33 cellular contexts compared by ENCODE assay signal in genomic region chr5:54463696-54464095, GRCh38. TPM values are rescaled to one million over a fixed set of nuclear protein-coding genes. Genes with fewer than 3 reads are reported as not detected.
"Had no signal": no experiment of that assay in that cellular context is flagged by ENCODE, and none has a peak within 500 bp of the region (broad histone marks: within the 10 kb centered on the region; RNA-seq: fewer than 3 reads in every experiment).

No MANE protein-coding gene starts in this region.

- H3K4me3 ChIP-seq: ascending aorta, cardiac muscle cell, K562, Peyer's patch had no signal

- H3K4me1 ChIP-seq: ascending aorta, Peyer's patch had no signal

- H3K27me3 ChIP-seq: ascending aorta, cardiac muscle cell, Peyer's patch had no signal

- H3K4me1 Mint-ChIP-seq: activated B cell treated with CpG ODN at 0.5 μM for 24 hours; activated CD8-positive, alpha-beta memory T cell treated with anti-CD3 and anti-CD28 coated beads, Interleukin-2, amount 10 ng/mL, durations not matched to agents 7 days and 5 days; activated naive CD4-positive, alpha-beta T cell treated with anti-CD3 and anti-CD28 coated beads, Interleukin-2, amount 50 U/mL, for 24 hours; activated naive CD8-positive, alpha-beta T cell treated with anti-CD3 and anti-CD28 coated beads, Interleukin-2, amount 10 ng/mL, durations not matched to agents 7 days and 5 days had no signal

- DNase-seq: activated B cell treated with CpG ODN at 0.5 μM for 24 hours; activated CD4-positive, alpha-beta memory T cell treated with anti-CD3 and anti-CD28 coated beads for 36 hours; activated CD4-positive, alpha-beta T cell treated with anti-CD3 and anti-CD28 coated beads for 4 hours; activated CD4-positive, alpha-beta T cell treated with anti-CD3 and anti-CD28 coated beads, Interleukin-2, amount 50 U/mL, for 1 hour; activated CD4-positive, CD25-positive, alpha-beta regulatory T cell treated with anti-CD3 and anti-CD28 coated beads, Interleukin-2, amount 50 U/mL, for 72 hours; activated CD8-positive, alpha-beta memory T cell treated with anti-CD3 and anti-CD28 coated beads for 24 hours; activated CD8-positive, alpha-beta memory T cell treated with anti-CD3 and anti-CD28 coated beads, Interleukin-2, amount 10 ng/mL, durations not matched to agents 7 days and 5 days; activated CD8-positive, alpha-beta memory T cell treated with anti-CD3 and anti-CD28 coated beads, Interleukin-2, amount 50 U/mL, for 48 hours; activated effector memory CD4-positive, alpha-beta T cell treated with Interleukin-2 at 50 U/mL for 16 hours; activated naive CD8-positive, alpha-beta T cell treated with anti-CD3 and anti-CD28 coated beads, Interleukin-2, amount 10 ng/mL, durations not matched to agents 7 days and 5 days; activated T-cell treated with anti-CD3 and anti-CD28 coated beads, Interleukin-2, amount 50 U/mL, for 48 hours; amygdala; NCI-H1105; NCI-H1417 treated with DMSO at 0.1 percent for 48 hours; NCI-H1930; NCI-H2081 treated with DMSO at 0.1 percent for 48 hours; NCI-H345; NCI-H526; NCI-H748 treated with DMSO at 0.1 percent for 48 hours; NK-92 treated with Interleukin-12 subunit alpha and Interleukin-12 subunit beta, amount 100 ng/mL, for 24 hours; PC-3; Peyer's patch; RPMI8226; SW 1271; T-helper 1 cell; T-helper 2 cell; T-helper 9 cell had no signal

- H3K4me3 Mint-ChIP-seq: activated B cell treated with CpG ODN at 0.5 μM for 24 hours; activated CD4-positive, alpha-beta memory T cell treated with anti-CD3 and anti-CD28 coated beads for 36 hours; activated CD8-positive, alpha-beta memory T cell treated with anti-CD3 and anti-CD28 coated beads, Interleukin-2, amount 10 ng/mL, durations not matched to agents 7 days and 5 days; activated naive CD4-positive, alpha-beta T cell treated with anti-CD3 and anti-CD28 coated beads, Interleukin-2, amount 50 U/mL, for 24 hours; activated naive CD8-positive, alpha-beta T cell treated with anti-CD3 and anti-CD28 coated beads, Interleukin-2, amount 10 ng/mL, durations not matched to agents 7 days and 5 days had no signal

- H3K36me3 Mint-ChIP-seq: activated CD8-positive, alpha-beta memory T cell treated with anti-CD3 and anti-CD28 coated beads, Interleukin-2, amount 10 ng/mL, durations not matched to agents 7 days and 5 days; activated naive CD8-positive, alpha-beta T cell treated with anti-CD3 and anti-CD28 coated beads, Interleukin-2, amount 10 ng/mL, durations not matched to agents 7 days and 5 days had no signal

- H3K9me3 ChIP-seq: ascending aorta, Peyer's patch had no signal

- H3K27ac ChIP-seq: ascending aorta, cardiac muscle cell, Peyer's patch, VCaP had no signal

- H3K36me3 ChIP-seq: ascending aorta, cardiac muscle cell, Peyer's patch had no signal

- ATAC-seq: activated CD8-positive, alpha-beta memory T cell treated with anti-CD3 and anti-CD28 coated beads, Interleukin-2, amount 10 ng/mL, durations not matched to agents 7 days and 5 days; K562; PC-3 had no signal

- H3K27ac Mint-ChIP-seq: activated B cell treated with CpG ODN at 0.5 μM for 24 hours; activated CD4-positive, alpha-beta memory T cell treated with anti-CD3 and anti-CD28 coated beads for 36 hours; activated CD8-positive, alpha-beta memory T cell treated with anti-CD3 and anti-CD28 coated beads, Interleukin-2, amount 10 ng/mL, durations not matched to agents 7 days and 5 days; activated naive CD4-positive, alpha-beta T cell treated with anti-CD3 and anti-CD28 coated beads, Interleukin-2, amount 50 U/mL, for 24 hours; activated naive CD8-positive, alpha-beta T cell treated with anti-CD3 and anti-CD28 coated beads, Interleukin-2, amount 10 ng/mL, durations not matched to agents 7 days and 5 days had no signal

RNA-seq across cellular contexts. Expression of gene HSPB3, which starts 8.2 kb away (rescaled TPM):
- total RNA-seq: activated B cell treated with CpG ODN at 0.5 μM for 24 hours; activated CD4-positive, alpha-beta memory T cell treated with anti-CD3 and anti-CD28 coated beads for 36 hours; activated CD8-positive, alpha-beta memory T cell treated with anti-CD3 and anti-CD28 coated beads, Interleukin-2, amount 10 ng/mL, durations not matched to agents 7 days and 5 days; activated naive CD8-positive, alpha-beta T cell treated with anti-CD3 and anti-CD28 coated beads, Interleukin-2, amount 10 ng/mL, durations not matched to agents 7 days and 5 days; ascending aorta; NCI-H460; PC-3; Peyer's patch had no signal
